In the genomic region with DNA sequence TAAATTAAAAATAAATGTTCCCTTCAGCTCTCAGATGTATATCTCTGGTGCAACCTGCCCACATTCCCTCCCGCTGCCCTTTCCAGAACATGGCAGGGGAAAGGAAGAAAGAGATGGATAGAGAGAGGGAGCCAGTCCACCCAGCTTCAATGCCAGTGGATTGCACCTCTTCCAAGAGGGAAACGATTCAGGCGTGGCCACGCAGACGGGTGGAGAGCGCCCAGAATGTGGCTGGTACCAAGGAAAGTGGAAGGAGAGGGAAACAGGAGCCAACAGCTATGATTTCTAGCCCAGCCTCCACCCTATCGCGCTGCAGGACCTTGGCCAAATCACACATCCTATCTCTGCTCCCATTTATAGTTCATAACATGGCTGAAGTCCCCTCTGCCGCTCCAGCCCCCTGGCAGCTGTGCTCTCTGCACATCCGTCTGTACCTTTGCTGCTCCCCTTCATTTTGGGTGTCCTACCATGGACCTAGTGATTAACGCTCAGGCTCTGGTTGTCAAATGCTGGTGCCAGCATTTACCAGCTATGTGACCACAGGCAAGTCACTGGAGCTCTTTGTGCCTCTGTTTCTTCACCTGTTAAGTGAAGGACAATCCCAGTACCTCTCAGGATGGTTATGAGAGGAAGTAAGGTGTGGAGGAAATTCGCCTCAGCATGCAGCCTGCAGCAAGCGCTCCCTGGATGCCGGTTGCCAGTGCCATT, we compare ENCODE assay signal across 20 cellular contexts.
"Had no signal": no experiment of that assay in that cellular context is flagged by ENCODE, and none has a peak within 500 bp of the region (broad histone marks: within the 10 kb centered on the region; RNA-seq: fewer than 3 reads in every experiment).

No MANE protein-coding gene starts in this region.

- H3K9me3 ChIP-seq: lower lobe of right lung, psoas muscle, tibial artery, vagina had no signal

- DNase-seq: activated CD4-positive, alpha-beta T cell treated with anti-CD3 and anti-CD28 coated beads, Interleukin-2, amount 10 ng/mL, durations not matched to agents 24 days and 14 days; activated CD4-positive, CD25-positive, alpha-beta regulatory T cell; activated CD8-positive, alpha-beta T cell treated with anti-CD3 and anti-CD28 coated beads, Interleukin-2, amount 10 ng/mL, durations not matched to agents 7 days and 5 days; activated naive CD4-positive, alpha-beta T cell treated with Interleukin-2 at 50 U/mL for 16 hours; activated naive CD8-positive, alpha-beta T cell treated with anti-CD3 and anti-CD28 coated beads, Interleukin-2, amount 50 U/mL, for 24 hours; foreskin keratinocyte; glutamatergic neuron; hypothalamus; kidney glomerular epithelial cell; lower lobe of right lung; stimulated activated naive CD8-positive, alpha-beta T cell treated with anti-CD3 and anti-CD28 coated beads, Interleukin-15, amount 100 ng/mL, for 72 hours; SW 1271 had no signal

- H3K27ac ChIP-seq: foreskin keratinocyte, lower lobe of right lung, psoas muscle, vagina had no signal

- ATAC-seq: activated CD8-positive, alpha-beta T cell treated with anti-CD3 and anti-CD28 coated beads, Interleukin-2, amount 10 ng/mL, durations not matched to agents 7 days and 5 days; activated naive CD8-positive, alpha-beta T cell treated with anti-CD3 and anti-CD28 coated beads, Interleukin-2, amount 50 U/mL, for 24 hours; foreskin keratinocyte; lower lobe of right lung; sciatic nerve; stimulated activated naive CD8-positive, alpha-beta T cell treated with anti-CD3 and anti-CD28 coated beads, Interleukin-15, amount 100 ng/mL, for 72 hours had no signal

- FAIRE-seq: astrocyte, colon, endothelial cell of umbilical vein, TTC549 had no signal

- H3K4me3 ChIP-seq: lower lobe of right lung, psoas muscle, tibial artery, vagina had no signal

- H3K4me1 ChIP-seq: foreskin keratinocyte, lower lobe of right lung, psoas muscle, vagina had no signal

- H3K27me3 ChIP-seq: foreskin keratinocyte, tibial artery, vagina had no signal
